Comparison of ENCODE assay signal across 17 cellular contexts in genomic region chr6:16903470-16903869, GRCh38.
DNase-seq lines count a peak whose midpoint lies in the region; ATAC-seq and TF ChIP-seq lines count a peak whose summit lies in the region.
"Had no signal": no experiment of that assay in that cellular context is flagged by ENCODE, and none has a peak within 500 bp of the region (broad histone marks: within the 10 kb centered on the region; RNA-seq: fewer than 3 reads in every experiment).

No MANE protein-coding gene starts in this region.

- CTCF ChIA-PET in CD8-positive, alpha-beta memory T cell (lab: Charles Lee), result no interaction called here

- H3K27ac ChIP-seq in mesodermal cell (ENCODE audit: low read depth, low read length, severe bottlenecking) (peak overlapping the region; percentile 30), esophagus muscularis mucosa (replicated peaks in 1 of 4) (no peak overlapping the region)
- no peak overlapping the region for H3K27ac ChIP-seq in CD8-positive, alpha-beta memory T cell (ENCODE audit: low read depth, low read length)
- H3K27ac ChIP-seq: ovary, stomach had no signal

- no peak for TF ChIP-seq POLR2A in esophagus muscularis mucosa (IDR thresholded peaks at IDR 0.05; ENCODE audit: low read depth)

- peak; percentile 58 for DNase-seq in Daoy (ENCODE audit: low read depth)
- DNase-seq in MV-4-11 (lab: John Stamatoyannopoulos, UW), result peak; percentile 77
- peak; percentile 49 to 61 for DNase-seq in cardiac fibroblast (ENCODE audit: low read depth in 2 of 2)
- no peak for DNase-seq in COR-L47 (lab: John Stamatoyannopoulos, UW)
- DNase-seq in CD8-positive, alpha-beta memory T cell, result no peak
- no peak for DNase-seq in esophagus muscularis mucosa (ENCODE audit: extremely low spot score)
- DNase-seq: activated CD4-positive, alpha-beta T cell treated with anti-CD3 and anti-CD28 coated beads, Interleukin-2, amount 10 ng/mL, durations not matched to agents 24 days and 14 days; Calu3; left ventricle myocardium superior; NCI-H510A; ovary; stomach; T-cell had no signal

- POLR2A ChIA-PET in CD8-positive, alpha-beta memory T cell (lab: Charles Lee), result no interaction called here

- H3K27ac Mint-ChIP-seq in CD8-positive, alpha-beta memory T cell, result no peak overlapping the region
- H3K27ac Mint-ChIP-seq: activated CD4-positive, alpha-beta T cell treated with anti-CD3 and anti-CD28 coated beads, Interleukin-2, amount 10 ng/mL, durations not matched to agents 24 days and 14 days; activated T-helper 2 cell treated with anti-CD3 and anti-CD28 coated beads, Interferon-gamma antibody, Interleukin-2, Interleukin-4, amounts not matched to agents 10 μg/mL and 5 μg/mL and 100 μg/mL, durations not matched to agents 14 hours and 24 hours and 36 hours; T-cell had no signal

- H3K4me3 Mint-ChIP-seq in CD8-positive, alpha-beta memory T cell, result no peak overlapping the region
- H3K4me3 Mint-ChIP-seq: activated CD4-positive, alpha-beta T cell treated with anti-CD3 and anti-CD28 coated beads, Interleukin-2, amount 10 ng/mL, durations not matched to agents 24 days and 14 days; central memory CD8-positive, alpha-beta T cell; T-cell had no signal

- H3K9me3 ChIP-seq in mesodermal cell (ENCODE audit: control insufficient read depth, low read length), result no peaks in the 10 kb centered on the region
- H3K9me3 ChIP-seq in CD8-positive, alpha-beta memory T cell (ENCODE audit: low read length), result no peaks in the 10 kb centered on the region
- no peaks in the 10 kb centered on the region for H3K9me3 ChIP-seq in esophagus muscularis mucosa
- H3K9me3 ChIP-seq: ovary, stomach had no signal

- intact Hi-C loops in esophagus muscularis mucosa (cut with DNase I), result no loop called here

- WGBS in mesodermal cell (ENCODE audit: insufficient coverage in 2 of 2), 2 experiments, result 73 to 81% methylated on average over 2 to 5 of the region's 7 CpGs
- WGBS in esophagus muscularis mucosa, result 38% methylated on average over 7 of the region's 7 CpGs

- no peaks in the 10 kb centered on the region for H3K36me3 Mint-ChIP-seq in CD8-positive, alpha-beta memory T cell
- H3K36me3 Mint-ChIP-seq: T-cell had no signal

- no peaks in the 10 kb centered on the region for H3K36me3 ChIP-seq in mesodermal cell (ENCODE audit: control insufficient read depth, insufficient read depth, low read length)
- no peaks in the 10 kb centered on the region for H3K36me3 ChIP-seq in CD8-positive, alpha-beta memory T cell (ENCODE audit: insufficient read depth, low read length)
- no peaks in the 10 kb centered on the region for H3K36me3 ChIP-seq in esophagus muscularis mucosa
- H3K36me3 ChIP-seq: ovary, stomach had no signal

- no peaks in the 10 kb centered on the region for H3K9me3 Mint-ChIP-seq in CD8-positive, alpha-beta memory T cell
- H3K9me3 Mint-ChIP-seq: activated CD4-positive, alpha-beta T cell treated with anti-CD3 and anti-CD28 coated beads, Interleukin-2, amount 10 ng/mL, durations not matched to agents 24 days and 14 days; activated T-helper 2 cell treated with anti-CD3 and anti-CD28 coated beads, Interferon-gamma antibody, Interleukin-2, Interleukin-4, amounts not matched to agents 10 μg/mL and 5 μg/mL and 100 μg/mL, durations not matched to agents 14 hours and 24 hours and 36 hours; central memory CD8-positive, alpha-beta T cell; T-cell had no signal

- H3K4me3 ChIP-seq in cardiac fibroblast (replicated peaks in 1 of 2; ENCODE audit: low read depth in 2 of 2, low read length in 2 of 2), result no peak overlapping the region
- no peak overlapping the region for H3K4me3 ChIP-seq in mesodermal cell (ENCODE audit: extremely low read depth, insufficient read depth, low read length, poor library complexity, severe bottlenecking)
- no peak overlapping the region for H3K4me3 ChIP-seq in CD8-positive, alpha-beta memory T cell (ENCODE audit: low read length)
- no peak overlapping the region for H3K4me3 ChIP-seq in esophagus muscularis mucosa
- H3K4me3 ChIP-seq: ovary, stomach had no signal

- TF ChIP-seq CTCF in cardiac fibroblast (IDR thresholded peaks at IDR 0.05; ENCODE audit: low read depth, low read length) (no peak), esophagus muscularis mucosa (IDR thresholded peaks at IDR 0.05) (no peak)

- H3K27me3 Mint-ChIP-seq in CD8-positive, alpha-beta memory T cell, result peaks cover 18 to 61% of the 10 kb centered on the region in 2 donors

- H3K4me1 ChIP-seq in mesodermal cell (ENCODE audit: control insufficient read depth, insufficient read depth, low read length, poor library complexity, severe bottlenecking), result peaks cover 13% of the 10 kb centered on the region
- no peaks in the 10 kb centered on the region for H3K4me1 ChIP-seq in CD8-positive, alpha-beta memory T cell (ENCODE audit: insufficient read depth, low read length)
- H3K4me1 ChIP-seq in esophagus muscularis mucosa, result peaks cover 0 to 18% (median 9%) of the 10 kb centered on the region in 4 donors

- no peaks in the 10 kb centered on the region for H3K4me1 Mint-ChIP-seq in CD8-positive, alpha-beta memory T cell
- H3K4me1 Mint-ChIP-seq: activated CD4-positive, alpha-beta T cell treated with anti-CD3 and anti-CD28 coated beads, Interleukin-2, amount 10 ng/mL, durations not matched to agents 24 days and 14 days; central memory CD8-positive, alpha-beta T cell; T-cell had no signal

- no peak for TF ChIP-seq EP300 in esophagus muscularis mucosa (IDR thresholded peaks at IDR 0.05)

- ATAC-seq in GM21723 (IDR thresholded peaks at IDR 0.05; ENCODE audit: unreplicated experiment), result no peak
- ATAC-seq: left ventricle myocardium superior, T-cell had no signal

- no peaks in the 10 kb centered on the region for H3K27me3 ChIP-seq in CD8-positive, alpha-beta memory T cell (ENCODE audit: insufficient read depth, low read length, poor library complexity, severe bottlenecking)
- no peaks in the 10 kb centered on the region for H3K27me3 ChIP-seq in esophagus muscularis mucosa
- H3K27me3 ChIP-seq: ovary, stomach had no signal

Comparison
In these comparisons a context has a peak if more than half of its experiments do, and no peak if none do; other contexts are left out.
1. DNase-seq: peak in Daoy (single experiment), MV-4-11 (single experiment) and cardiac fibroblast (2 of 2); none in COR-L47 (single experiment), CD8-positive, alpha-beta memory T cell (0 of 5) and esophagus muscularis mucosa (single experiment).